In the genomic region with DNA sequence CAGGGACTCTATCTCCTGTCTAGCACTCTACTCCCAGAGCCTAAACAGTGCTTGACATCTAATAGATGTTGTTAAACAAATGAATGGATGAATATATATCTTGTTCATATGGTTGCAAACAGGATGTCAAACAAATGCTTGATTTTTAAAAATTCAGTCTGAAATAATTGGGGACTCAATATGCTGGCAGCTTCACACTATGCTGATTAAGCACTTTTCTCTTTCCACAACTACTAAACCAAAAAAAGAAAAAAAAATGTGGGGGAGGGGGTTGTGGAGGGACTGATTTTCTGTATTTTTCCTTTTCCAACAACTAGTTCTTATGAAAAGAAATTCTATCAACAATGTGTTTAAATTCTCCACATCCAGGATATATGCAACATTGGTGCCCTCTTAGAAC, we compare ENCODE assay signal across 8 cellular contexts.
"Had no signal": no experiment of that assay in that cellular context is flagged by ENCODE, and none has a peak within 500 bp of the region (broad histone marks: within the 10 kb centered on the region; RNA-seq: fewer than 3 reads in every experiment).

No MANE protein-coding gene starts in this region.

- DNase-seq: GM23248, GOT3, H9, HCEC 1CT, Kasumi-1, KG1 had no signal

- H3K27ac ChIP-seq: GM23248, HL-60 had no signal

- H2AFZ ChIP-seq: GM23248 had no signal

- H3K4me3 ChIP-seq: GM23248 had no signal

- H3K9ac ChIP-seq: GM23248 had no signal

- FAIRE-seq: H54 had no signal
